In the genomic region with DNA sequence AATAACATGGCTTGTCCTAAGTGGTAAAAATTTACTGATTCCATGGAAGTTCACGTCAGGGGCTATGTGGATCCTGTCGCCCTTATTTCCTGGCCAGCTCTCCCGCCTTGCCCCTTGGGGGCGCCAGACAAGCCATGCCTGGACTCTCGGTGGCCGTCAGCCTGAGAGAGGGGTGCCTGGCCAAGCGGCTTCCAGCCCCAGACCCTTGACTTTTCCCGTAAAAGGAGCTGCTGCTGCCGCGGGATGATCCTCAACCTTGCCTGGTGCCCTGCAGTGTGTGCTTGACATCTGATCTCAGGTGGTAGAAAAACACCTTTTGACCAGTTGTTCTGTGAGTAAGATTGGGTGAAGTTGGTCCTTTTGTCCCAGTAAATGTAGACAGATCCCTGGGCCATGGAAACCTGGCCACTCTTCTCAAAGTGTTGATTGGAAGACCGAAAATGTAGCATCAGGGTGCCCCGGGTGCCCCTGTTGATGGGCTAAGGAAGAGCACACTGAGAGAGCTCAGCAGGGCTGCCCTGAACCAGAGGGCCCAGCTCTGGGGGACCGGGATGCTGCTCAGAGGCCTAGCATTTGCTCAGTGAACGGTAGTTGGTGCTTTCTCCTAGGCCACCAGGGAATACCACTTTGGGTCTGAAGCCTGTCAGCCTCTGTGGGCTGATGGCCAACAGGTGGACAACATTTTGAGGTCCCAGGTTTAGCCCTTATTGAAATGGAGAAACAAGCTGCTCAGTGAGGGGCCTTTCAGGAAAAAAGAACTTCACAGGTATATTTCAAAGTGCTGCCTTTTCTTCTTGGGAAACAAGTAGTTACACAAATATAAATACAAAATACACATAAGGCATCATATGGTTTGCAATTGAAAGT, we compare ENCODE assay signal across 22 cellular contexts.
DNase-seq lines count a peak whose midpoint lies in the region; ATAC-seq, FAIRE-seq and TF ChIP-seq lines count a peak whose summit lies in the region.
"Had no signal": no experiment of that assay in that cellular context is flagged by ENCODE, and none has a peak within 500 bp of the region (broad histone marks: within the 10 kb centered on the region; RNA-seq: fewer than 3 reads in every experiment).

No MANE protein-coding gene starts in this region.

- no peak overlapping the region for H3K4ac ChIP-seq in mesenchymal stem cell (ENCODE audit: low read depth in 1 of 2, low read length in 2 of 2)

- peaks cover 2% of the 10 kb centered on the region for H3K36me3 Mint-ChIP-seq in chondrocyte (ENCODE audit: low read depth)
- H3K36me3 Mint-ChIP-seq in activated T-helper 17 cell treated with anti-CD3 and anti-CD28 coated beads, Interleukin-2, amount 50 U/mL, for 72 hours (ENCODE audit: low read depth): no peaks in the 10 kb centered on the region
- H3K36me3 Mint-ChIP-seq: brain; CD4-positive, CD25-positive, alpha-beta regulatory T cell; naive thymus-derived CD8-positive, alpha-beta T cell; stimulated activated naive B cell treated with anti-CD40 and anti-IgM and Interleukin-4, amounts not matched to agents 10 μg/mL and 1 μg/mL and 100 μg/mL, for 72 hours had no signal

- H3K4me3 Mint-ChIP-seq in chondrocyte (ENCODE audit: unreplicated experiment): no peak overlapping the region
- no peak overlapping the region for H3K4me3 Mint-ChIP-seq in activated T-helper 17 cell treated with anti-CD3 and anti-CD28 coated beads, Interleukin-2, amount 50 U/mL, for 72 hours
- H3K4me3 Mint-ChIP-seq: brain; CD4-positive, CD25-positive, alpha-beta regulatory T cell; effector memory CD8-positive, alpha-beta T cell; naive thymus-derived CD8-positive, alpha-beta T cell; stimulated activated naive B cell treated with anti-CD40 and anti-IgM and Interleukin-4, amounts not matched to agents 10 μg/mL and 1 μg/mL and 100 μg/mL, for 72 hours had no signal

- H3K18ac ChIP-seq in mesenchymal stem cell (ENCODE audit: low read depth in 1 of 2, low read length in 2 of 2): no peak overlapping the region

- peak overlapping the region; percentile 13 for H2BK120ac ChIP-seq in mesenchymal stem cell (ENCODE audit: low read depth, low read length)

- H3K9me3 Mint-ChIP-seq in chondrocyte (ENCODE audit: low read depth): no peaks in the 10 kb centered on the region
- H3K9me3 Mint-ChIP-seq in activated T-helper 17 cell treated with anti-CD3 and anti-CD28 coated beads, Interleukin-2, amount 50 U/mL, for 72 hours: no peaks in the 10 kb centered on the region
- H3K9me3 Mint-ChIP-seq: effector memory CD8-positive, alpha-beta T cell; stimulated activated naive B cell treated with anti-CD40 and anti-IgM and Interleukin-4, amounts not matched to agents 10 μg/mL and 1 μg/mL and 100 μg/mL, for 72 hours had no signal

- H3K27me3 Mint-ChIP-seq in chondrocyte (ENCODE audit: low read depth): peaks cover 44% of the 10 kb centered on the region
- peaks cover 18% of the 10 kb centered on the region for H3K27me3 Mint-ChIP-seq in activated T-helper 17 cell treated with anti-CD3 and anti-CD28 coated beads, Interleukin-2, amount 50 U/mL, for 72 hours

- H2AFZ ChIP-seq in mesenchymal stem cell (ENCODE audit: low read depth, low read length): no peak overlapping the region

- H3K36me3 ChIP-seq in H7 (replicated peaks; ENCODE audit: control insufficient read depth, insufficient read depth, low read length) (no peaks in the 10 kb centered on the region), mesenchymal stem cell (ENCODE audit: control insufficient read depth in 1 of 2, insufficient read depth in 2 of 2, low read depth in 1 of 2, low read length in 2 of 2) (no peaks in the 10 kb centered on the region)
- H3K36me3 ChIP-seq: SJSA1 had no signal

- H3K9me3 ChIP-seq in mesenchymal stem cell (ENCODE audit: control insufficient read depth, low read length): no peaks in the 10 kb centered on the region
- H3K9me3 ChIP-seq: SJSA1 had no signal

- H3K27me3 ChIP-seq in H7 (ENCODE audit: control insufficient read depth, insufficient read depth, low read length): peaks cover 12% of the 10 kb centered on the region
- H3K27me3 ChIP-seq in mesenchymal stem cell (ENCODE audit: control insufficient read depth in 1 of 2, insufficient read depth in 1 of 2, low read length in 2 of 2): peaks cover 0 to 16% of the 10 kb centered on the region in 2 experiments
- H3K27me3 ChIP-seq: SJSA1 had no signal

- DNase-seq in D721Med (ENCODE audit: insufficient read length, low spot score): no peak
- DNase-seq in H7: peak; percentile 79
- no peak for DNase-seq in chondrocyte (ENCODE audit: low spot score)
- no peak for DNase-seq in mesenchymal stem cell
- DNase-seq in NCI-H1694 treated with DMSO at 0.1 percent for 48 hours (lab: John Stamatoyannopoulos, UW): no peak
- DNase-seq in activated CD8-positive, alpha-beta memory T cell treated with anti-CD3 and anti-CD28 coated beads, Interleukin-2, amount 50 U/mL, for 4 hours: no peak
- no peak for DNase-seq in activated CD4-positive, CD25-positive, alpha-beta regulatory T cell treated with anti-CD3 and anti-CD28 coated beads, Interleukin-2, amount 50 U/mL, for 72 hours
- DNase-seq: activated CD8-positive, alpha-beta memory T cell treated with anti-CD3 and anti-CD28 coated beads for 24 hours; activated naive CD4-positive, alpha-beta T cell; CD4-positive, CD25-positive, alpha-beta regulatory T cell; effector memory CD8-positive, alpha-beta T cell; GF-D8; HCEC 1CT; naive thymus-derived CD8-positive, alpha-beta T cell; NCI-H2029 treated with DMSO at 0.1 percent for 48 hours; NK-92 treated with Interleukin-12 subunit alpha and Interleukin-12 subunit beta, amount 100 ng/mL, for 24 hours; stimulated activated naive B cell treated with anti-CD40 and anti-IgM and Interleukin-4, amounts not matched to agents 10 μg/mL and 1 μg/mL and 100 μg/mL, for 72 hours had no signal

- no peaks in the 10 kb centered on the region for H3K79me1 ChIP-seq in mesenchymal stem cell (replicated peaks; ENCODE audit: low read length, poor library complexity, severe bottlenecking)

- no peak overlapping the region for H3K4me3 ChIP-seq in H7 (ENCODE audit: insufficient read depth, low read depth, low read length)
- H3K4me3 ChIP-seq in mesenchymal stem cell (ENCODE audit: insufficient read depth in 1 of 2, low read depth in 1 of 2, low read length in 2 of 2): no peak overlapping the region
- H3K4me3 ChIP-seq: SJSA1 had no signal

- no peak overlapping the region for H2BK15ac ChIP-seq in mesenchymal stem cell (ENCODE audit: low read depth, poor library complexity, severe bottlenecking)

- H4K91ac ChIP-seq in mesenchymal stem cell (ENCODE audit: low read length): no peak overlapping the region

- no peak overlapping the region for H3K27ac ChIP-seq in mesenchymal stem cell (ENCODE audit: low read length, poor library complexity, severe bottlenecking)
- H3K27ac ChIP-seq: SJSA1 had no signal

- no peak for ATAC-seq in activated T-helper 17 cell treated with anti-CD3 and anti-CD28 coated beads, Interleukin-2, amount 50 U/mL, for 72 hours (replicated peaks)
- ATAC-seq: effector memory CD8-positive, alpha-beta T cell; naive thymus-derived CD8-positive, alpha-beta T cell; stimulated activated naive B cell treated with anti-CD40 and anti-IgM and Interleukin-4, amounts not matched to agents 10 μg/mL and 1 μg/mL and 100 μg/mL, for 72 hours had no signal

- 55% methylated on average over 14 of the region's 14 CpGs for WGBS in mesenchymal stem cell

- FAIRE-seq in D721Med (lab: Jason Lieb, UNC): no peak
- FAIRE-seq: TTC549, urothelium cell line had no signal

- no peak overlapping the region for H2BK5ac ChIP-seq in mesenchymal stem cell (ENCODE audit: low read depth, low read length, poor library complexity, severe bottlenecking)

- no peak overlapping the region for H4K8ac ChIP-seq in mesenchymal stem cell (ENCODE audit: low read length)

- no peak overlapping the region for H2BK12ac ChIP-seq in mesenchymal stem cell (ENCODE audit: low read length in 2 of 2)

- no peaks in the 10 kb centered on the region for H3K4me1 Mint-ChIP-seq in chondrocyte (ENCODE audit: low read depth)
- H3K4me1 Mint-ChIP-seq in activated T-helper 17 cell treated with anti-CD3 and anti-CD28 coated beads, Interleukin-2, amount 50 U/mL, for 72 hours: no peaks in the 10 kb centered on the region
- H3K4me1 Mint-ChIP-seq: CD4-positive, CD25-positive, alpha-beta regulatory T cell; stimulated activated naive B cell treated with anti-CD40 and anti-IgM and Interleukin-4, amounts not matched to agents 10 μg/mL and 1 μg/mL and 100 μg/mL, for 72 hours had no signal

- H3K27ac Mint-ChIP-seq in chondrocyte (ENCODE audit: unreplicated experiment): no peak overlapping the region
- H3K27ac Mint-ChIP-seq in activated T-helper 17 cell treated with anti-CD3 and anti-CD28 coated beads, Interleukin-2, amount 50 U/mL, for 72 hours: no peak overlapping the region
- H3K27ac Mint-ChIP-seq: CD4-positive, CD25-positive, alpha-beta regulatory T cell; effector memory CD8-positive, alpha-beta T cell; naive thymus-derived CD8-positive, alpha-beta T cell; stimulated activated naive B cell treated with anti-CD40 and anti-IgM and Interleukin-4, amounts not matched to agents 10 μg/mL and 1 μg/mL and 100 μg/mL, for 72 hours had no signal

- no peak overlapping the region for H2AK5ac ChIP-seq in mesenchymal stem cell (ENCODE audit: low read length, severe bottlenecking)

- no peak overlapping the region for H3K14ac ChIP-seq in mesenchymal stem cell (ENCODE audit: low read length in 2 of 2)

- no peak overlapping the region for H3K4me2 ChIP-seq in mesenchymal stem cell (ENCODE audit: low read length, poor library complexity, severe bottlenecking)

- TF ChIP-seq CTCF in D721Med (IDR thresholded peaks at IDR 0.05; ENCODE audit: insufficient read depth, missing control alignments) (peak; percentile 10), chondrocyte (IDR thresholded peaks at IDR 0.05) (peak; percentile 30)

- H3K9ac ChIP-seq in mesenchymal stem cell (ENCODE audit: low read length): no peak overlapping the region

- no peak overlapping the region for H3K23ac ChIP-seq in mesenchymal stem cell (ENCODE audit: low read length in 2 of 2)

- no peaks in the 10 kb centered on the region for H3K4me1 ChIP-seq in mesenchymal stem cell (ENCODE audit: control insufficient read depth, insufficient read depth, low read depth, low read length)
- H3K4me1 ChIP-seq: SJSA1 had no signal
